ENCODE assay signal across 9 cellular contexts in the genomic region with DNA sequence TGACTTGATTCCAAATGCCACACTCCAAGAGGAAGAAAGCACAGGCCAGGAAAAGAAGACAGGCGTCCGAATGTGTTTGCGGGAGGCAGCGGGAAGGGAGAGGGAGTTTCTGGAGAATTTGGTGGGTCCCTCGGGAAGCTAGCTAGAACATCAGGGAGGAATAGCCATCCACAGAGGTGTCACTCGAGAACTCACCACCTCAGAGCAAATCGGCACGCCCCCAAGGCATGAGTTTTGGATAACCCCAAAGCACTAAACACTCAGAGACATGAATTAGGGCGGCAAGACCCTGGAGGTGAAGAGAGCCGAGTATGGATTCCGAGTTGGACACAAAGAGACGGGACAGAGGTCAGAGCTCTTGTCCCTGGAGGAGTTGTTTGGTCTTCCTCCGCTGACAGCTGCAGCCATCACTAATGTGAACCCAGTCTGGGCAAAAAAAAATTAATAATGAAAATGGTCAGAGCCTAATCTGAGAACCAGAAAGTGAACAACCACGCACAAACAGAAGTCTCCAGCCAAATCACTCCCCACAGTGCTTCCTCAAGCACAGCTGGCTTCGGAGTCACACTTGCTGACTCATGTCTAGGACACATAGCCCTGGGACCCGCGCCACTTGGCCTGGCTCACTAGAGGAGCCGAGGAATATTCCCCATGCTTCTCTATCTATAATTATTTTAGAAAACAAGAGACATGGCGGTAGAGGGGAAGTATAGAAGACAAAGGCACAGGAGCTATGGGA.
DNase-seq lines count a peak whose midpoint lies in the region; TF ChIP-seq lines count a peak whose summit lies in the region.
"Had no signal": no experiment of that assay in that cellular context is flagged by ENCODE, and none has a peak within 500 bp of the region (broad histone marks: within the 10 kb centered on the region; RNA-seq: fewer than 3 reads in every experiment).

No MANE protein-coding gene starts in this region.

- peak overlapping the region; percentile 3 to 47 (median 28) for H3K4me3 ChIP-seq in fibroblast of lung (replicated peaks in 1 of 4; ENCODE audit: control extremely low read depth in 1 of 4, insufficient read depth in 1 of 4, low read depth in 3 of 4, low read length in 4 of 4)

- TF ChIP-seq CTCF in fibroblast of lung (conservative IDR thresholded peaks at IDR 0.05 in 1 of 2, IDR thresholded peaks at IDR 0.05 in 1 of 2; ENCODE audit: low read depth in 1 of 2, low read length in 2 of 2) (no peak), nephron progenitor cell (IDR thresholded peaks at IDR 0.05) (no peak)

- no peaks in the 10 kb centered on the region for H3K9me3 Mint-ChIP-seq in nephron progenitor cell
- no peaks in the 10 kb centered on the region for H3K9me3 Mint-ChIP-seq in activated T-helper 2 cell treated with anti-CD3 and anti-CD28 coated beads, Interferon-gamma antibody, Interleukin-2, Interleukin-4, amounts not matched to agents 10 μg/mL and 5 μg/mL and 100 μg/mL, durations not matched to agents 14 hours and 24 hours and 36 hours
- H3K9me3 Mint-ChIP-seq: activated naive CD8-positive, alpha-beta T cell treated with anti-CD3 and anti-CD28 coated beads, Interleukin-2, amount 10 ng/mL, durations not matched to agents 7 days and 5 days had no signal

- peaks cover 60% of the 10 kb centered on the region for H3K4me1 Mint-ChIP-seq in nephron progenitor cell
- H3K4me1 Mint-ChIP-seq in activated T-helper 2 cell treated with anti-CD3 and anti-CD28 coated beads, Interferon-gamma antibody, Interleukin-2, Interleukin-4, amounts not matched to agents 10 μg/mL and 5 μg/mL and 100 μg/mL, durations not matched to agents 14 hours and 24 hours and 36 hours (ENCODE audit: low read depth): no peaks in the 10 kb centered on the region

- H2AFZ ChIP-seq in fibroblast of lung (ENCODE audit: low read length): no peak overlapping the region

- H3K27me3 Mint-ChIP-seq in nephron progenitor cell (ENCODE audit: low read depth, poor library complexity): no peaks in the 10 kb centered on the region
- H3K27me3 Mint-ChIP-seq in activated T-helper 2 cell treated with anti-CD3 and anti-CD28 coated beads, Interferon-gamma antibody, Interleukin-2, Interleukin-4, amounts not matched to agents 10 μg/mL and 5 μg/mL and 100 μg/mL, durations not matched to agents 14 hours and 24 hours and 36 hours (ENCODE audit: low read depth): peaks cover 3% of the 10 kb centered on the region

- no peaks in the 10 kb centered on the region for H3K36me3 ChIP-seq in fibroblast of lung (ENCODE audit: control insufficient read depth, insufficient read depth, low read length)

- H3K79me2 ChIP-seq in fibroblast of lung (ENCODE audit: control insufficient read depth, insufficient read depth, low read length): peaks cover 54% of the 10 kb centered on the region

- peak overlapping the region; percentile 93 for H3K27ac ChIP-seq in fibroblast of lung (ENCODE audit: insufficient read depth, low read length)

- no peaks in the 10 kb centered on the region for H3K27me3 ChIP-seq in fibroblast of lung (ENCODE audit: control insufficient read depth, insufficient read depth, low read length)

- no peaks in the 10 kb centered on the region for H3K9me3 ChIP-seq in fibroblast of lung (ENCODE audit: control insufficient read depth, insufficient read depth, low read depth, low read length)

- H3K36me3 Mint-ChIP-seq in nephron progenitor cell (ENCODE audit: low read depth): peaks cover 20% of the 10 kb centered on the region
- H3K36me3 Mint-ChIP-seq in activated T-helper 2 cell treated with anti-CD3 and anti-CD28 coated beads, Interferon-gamma antibody, Interleukin-2, Interleukin-4, amounts not matched to agents 10 μg/mL and 5 μg/mL and 100 μg/mL, durations not matched to agents 14 hours and 24 hours and 36 hours (ENCODE audit: low read depth): no peaks in the 10 kb centered on the region
- H3K36me3 Mint-ChIP-seq: activated naive CD8-positive, alpha-beta T cell treated with anti-CD3 and anti-CD28 coated beads, Interleukin-2, amount 10 ng/mL, durations not matched to agents 7 days and 5 days had no signal

- peak overlapping the region; percentile 97 for H3K27ac Mint-ChIP-seq in nephron progenitor cell
- no peak overlapping the region for H3K27ac Mint-ChIP-seq in activated T-helper 2 cell treated with anti-CD3 and anti-CD28 coated beads, Interferon-gamma antibody, Interleukin-2, Interleukin-4, amounts not matched to agents 10 μg/mL and 5 μg/mL and 100 μg/mL, durations not matched to agents 14 hours and 24 hours and 36 hours
- H3K27ac Mint-ChIP-seq: activated naive CD8-positive, alpha-beta T cell treated with anti-CD3 and anti-CD28 coated beads, Interleukin-2, amount 10 ng/mL, durations not matched to agents 7 days and 5 days had no signal

- intact Hi-C loops in activated T-helper 2 cell treated with anti-CD3 and anti-CD28 coated beads, Interferon-gamma antibody, Interleukin-2, Interleukin-4, amounts not matched to agents 10 μg/mL and 5 μg/mL and 100 μg/mL, durations not matched to agents 14 hours and 24 hours and 36 hours (cut with micrococcal nuclease): no loop called here

- peaks cover 14% of the 10 kb centered on the region for H3K4me1 ChIP-seq in fibroblast of lung (ENCODE audit: control insufficient read depth, extremely low read depth, insufficient read depth, low read length)

- H3K4me3 Mint-ChIP-seq in nephron progenitor cell: no peak overlapping the region
- no peak overlapping the region for H3K4me3 Mint-ChIP-seq in activated T-helper 2 cell treated with anti-CD3 and anti-CD28 coated beads, Interferon-gamma antibody, Interleukin-2, Interleukin-4, amounts not matched to agents 10 μg/mL and 5 μg/mL and 100 μg/mL, durations not matched to agents 14 hours and 24 hours and 36 hours (ENCODE audit: low read depth)
- H3K4me3 Mint-ChIP-seq: activated naive CD8-positive, alpha-beta T cell treated with anti-CD3 and anti-CD28 coated beads, Interleukin-2, amount 10 ng/mL, durations not matched to agents 7 days and 5 days had no signal

- H3K4me2 ChIP-seq in fibroblast of lung (ENCODE audit: extremely low read depth, insufficient read depth, low read length): peak overlapping the region; percentile 81

- DNase-seq in A172 (ENCODE audit: low spot score) (peak; percentile 52), NCI-H69 (lab: John Stamatoyannopoulos, UW) (peak; percentile 71), fibroblast of lung (ENCODE audit: low read depth in 2 of 2) (peak; percentile 88 to 94), nephron progenitor cell (no peak), DMS114 treated with DMSO at 0.1 percent for 48 hours (lab: John Stamatoyannopoulos, UW; ENCODE audit: unreplicated experiment) (no peak), HT-29 (ENCODE audit: low spot score) (no peak), NCI-H510A treated with DMSO at 0.1 percent for 48 hours (lab: John Stamatoyannopoulos, UW) (no peak)
- no peak for DNase-seq in activated T-helper 2 cell treated with anti-CD3 and anti-CD28 coated beads, Interferon-gamma antibody, Interleukin-2, Interleukin-4, amounts not matched to agents 10 μg/mL and 5 μg/mL and 100 μg/mL, durations not matched to agents 14 hours and 24 hours and 36 hours (ENCODE audit: low spot score)
- DNase-seq: activated naive CD8-positive, alpha-beta T cell treated with anti-CD3 and anti-CD28 coated beads, Interleukin-2, amount 10 ng/mL, durations not matched to agents 7 days and 5 days had no signal

- H3K9ac ChIP-seq in fibroblast of lung (ENCODE audit: insufficient read depth, low read length): peak overlapping the region; percentile 60

- peaks cover 2% of the 10 kb centered on the region for H4K20me1 ChIP-seq in fibroblast of lung (ENCODE audit: control insufficient read depth, extremely low read depth, insufficient read depth, low read length)

Comparison
In these comparisons a context has a peak if more than half of its experiments do, and no peak if none do; other contexts are left out.
1. DNase-seq: peak in A172 (single experiment), NCI-H69 (single experiment) and fibroblast of lung (2 of 2); none in nephron progenitor cell (single experiment), DMS114 treated with DMSO at 0.1 percent for 48 hours (single experiment), activated T-helper 2 cell treated with anti-CD3 and anti-CD28 coated beads, Interferon-gamma antibody, Interleukin-2, Interleukin-4, amounts not matched to agents 10 μg/mL and 5 μg/mL and 100 μg/mL, durations not matched to agents 14 hours and 24 hours and 36 hours (single experiment), HT-29 (single experiment) and NCI-H510A treated with DMSO at 0.1 percent for 48 hours (single experiment).